In the genomic region with DNA sequence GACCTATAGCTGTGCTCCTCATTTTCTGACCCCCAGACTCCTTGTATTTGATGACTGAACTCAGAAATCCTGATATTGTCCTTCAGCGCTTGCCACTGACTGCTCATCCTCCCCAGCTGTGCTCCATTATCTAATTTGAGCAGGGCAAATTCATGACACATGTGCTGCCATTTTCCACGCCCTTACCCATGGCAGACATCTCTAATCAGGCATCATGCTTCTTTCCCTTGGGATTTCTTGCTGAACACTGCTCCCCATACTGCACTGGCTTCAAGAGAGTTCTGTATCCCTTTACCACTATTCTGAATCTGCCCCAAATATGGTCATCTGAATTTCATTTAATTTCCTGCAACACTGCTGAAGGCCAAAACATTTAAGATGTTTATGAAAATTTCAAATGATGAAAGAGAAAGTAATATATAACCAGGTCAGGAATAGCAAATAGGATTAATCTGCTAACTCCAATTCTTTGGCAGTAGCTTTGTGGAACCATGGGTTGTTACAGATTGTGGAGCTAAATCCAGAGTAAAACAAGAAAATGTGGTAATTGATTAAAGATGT, we compare ENCODE assay signal across 19 cellular contexts.
A peak's percentile ranks its signal among the peaks of the same experiment; 100 is the strongest.
DNase-seq lines count a peak whose midpoint lies in the region; TF ChIP-seq lines count a peak whose summit lies in the region.
"Had no signal": no experiment of that assay in that cellular context is flagged by ENCODE, and none has a peak within 500 bp of the region (broad histone marks: within the 10 kb centered on the region; RNA-seq: fewer than 3 reads in every experiment).

No MANE protein-coding gene starts in this region.

- H3K4me1 Mint-ChIP-seq in activated T-helper 2 cell treated with anti-CD3 and anti-CD28 coated beads, Interferon-gamma antibody, Interleukin-2, Interleukin-4, amounts not matched to agents 10 μg/mL and 5 μg/mL and 100 μg/mL, durations not matched to agents 14 hours and 24 hours and 36 hours (ENCODE audit: low read depth): no peaks in the 10 kb centered on the region
- peaks cover 5 to 34% of the 10 kb centered on the region in 2 donors for H3K4me1 Mint-ChIP-seq in immature natural killer cell
- no peaks in the 10 kb centered on the region for H3K4me1 Mint-ChIP-seq in mesothelial cell of epicardium
- H3K4me1 Mint-ChIP-seq in progenitor cell of endocrine pancreas (ENCODE audit: low read depth): peaks cover 3% of the 10 kb centered on the region
- H3K4me1 Mint-ChIP-seq: WTC11 had no signal

- H3K4me1 ChIP-seq in BE2C (no peaks in the 10 kb centered on the region), esophagus muscularis mucosa (peaks cover 0 to 10% (median 0%) of the 10 kb centered on the region in 4 donors)
- H3K4me1 ChIP-seq: BLaER1 had no signal

- TF ChIP-seq CTCF in BE2C (IDR thresholded peaks at IDR 0.05; ENCODE audit: low read depth, low read length) (no peak), esophagus muscularis mucosa (IDR thresholded peaks at IDR 0.05) (no peak), mesothelial cell of epicardium (IDR thresholded peaks at IDR 0.05; ENCODE audit: unreplicated experiment) (no peak), progenitor cell of endocrine pancreas (IDR thresholded peaks at IDR 0.05; ENCODE audit: unreplicated experiment) (no peak)

- H3K9me3 ChIP-seq in BE2C: no peaks in the 10 kb centered on the region
- H3K9me3 ChIP-seq in esophagus muscularis mucosa: no peaks in the 10 kb centered on the region
- H3K9me3 ChIP-seq: BLaER1, ovary had no signal

- H3K36me3 ChIP-seq in BE2C: no peaks in the 10 kb centered on the region
- H3K36me3 ChIP-seq in esophagus muscularis mucosa: peaks cover 0 to 26% (median 10%) of the 10 kb centered on the region in 4 donors
- H3K36me3 ChIP-seq: brain microvascular endothelial cell, ovary had no signal

- no peaks in the 10 kb centered on the region for H3K27me3 Mint-ChIP-seq in activated T-helper 2 cell treated with anti-CD3 and anti-CD28 coated beads, Interferon-gamma antibody, Interleukin-2, Interleukin-4, amounts not matched to agents 10 μg/mL and 5 μg/mL and 100 μg/mL, durations not matched to agents 14 hours and 24 hours and 36 hours (ENCODE audit: low read depth)
- H3K27me3 Mint-ChIP-seq in immature natural killer cell (ENCODE audit: low read depth in 3 of 3) (peaks cover 0 to 6% (median 2%) of the 10 kb centered on the region in 3 donors), mesothelial cell of epicardium (ENCODE audit: low read depth) (no peaks in the 10 kb centered on the region), progenitor cell of endocrine pancreas (no peaks in the 10 kb centered on the region)

- WGBS in esophagus muscularis mucosa: 90% methylated on average over 2 of the region's 2 CpGs

- H3K27ac ChIP-seq in esophagus muscularis mucosa (replicated peaks in 1 of 4): no peak overlapping the region
- H3K27ac ChIP-seq: BLaER1, brain microvascular endothelial cell, ovary had no signal

- H3K36me3 Mint-ChIP-seq in activated T-helper 2 cell treated with anti-CD3 and anti-CD28 coated beads, Interferon-gamma antibody, Interleukin-2, Interleukin-4, amounts not matched to agents 10 μg/mL and 5 μg/mL and 100 μg/mL, durations not matched to agents 14 hours and 24 hours and 36 hours (ENCODE audit: low read depth): peaks cover 85% of the 10 kb centered on the region
- H3K36me3 Mint-ChIP-seq in immature natural killer cell (peaks cover 29 to 72% (median 37%) of the 10 kb centered on the region in 3 donors), mesothelial cell of epicardium (peaks cover 24% of the 10 kb centered on the region), progenitor cell of endocrine pancreas (ENCODE audit: insufficient read depth) (peaks cover 11% of the 10 kb centered on the region)

- H3K9me3 Mint-ChIP-seq in activated T-helper 2 cell treated with anti-CD3 and anti-CD28 coated beads, Interferon-gamma antibody, Interleukin-2, Interleukin-4, amounts not matched to agents 10 μg/mL and 5 μg/mL and 100 μg/mL, durations not matched to agents 14 hours and 24 hours and 36 hours: no peaks in the 10 kb centered on the region
- H3K9me3 Mint-ChIP-seq in immature natural killer cell: no peaks in the 10 kb centered on the region
- H3K9me3 Mint-ChIP-seq in mesothelial cell of epicardium: no peaks in the 10 kb centered on the region
- no peaks in the 10 kb centered on the region for H3K9me3 Mint-ChIP-seq in progenitor cell of endocrine pancreas (ENCODE audit: low read depth)
- H3K9me3 Mint-ChIP-seq: WTC11 had no signal

- peak; percentile 27 for DNase-seq in AG08395 (ENCODE audit: low spot score)
- DNase-seq in BE2C: peak; percentile 36
- no peak for DNase-seq in activated T-helper 2 cell treated with anti-CD3 and anti-CD28 coated beads, Interferon-gamma antibody, Interleukin-2, Interleukin-4, amounts not matched to agents 10 μg/mL and 5 μg/mL and 100 μg/mL, durations not matched to agents 14 hours and 24 hours and 36 hours (ENCODE audit: low spot score)
- DNase-seq in immature natural killer cell: no peak
- DNase-seq in esophagus muscularis mucosa (ENCODE audit: extremely low spot score): no peak
- no peak for DNase-seq in mesothelial cell of epicardium (ENCODE audit: low spot score in 2 of 2, unreplicated experiment in 2 of 2)
- DNase-seq in progenitor cell of endocrine pancreas (ENCODE audit: low spot score, unreplicated experiment): no peak
- DNase-seq: brain microvascular endothelial cell, DMS 273 treated with DMSO at 0.1 percent for 48 hours, GF-D8, head of caudate nucleus, KBM-7, left ventricle myocardium superior, MV-4-11, NCI-H2029, NCI-H510A, ovary had no signal

- no peaks in the 10 kb centered on the region for H3K27me3 ChIP-seq in BE2C
- H3K27me3 ChIP-seq in esophagus muscularis mucosa: no peaks in the 10 kb centered on the region
- H3K27me3 ChIP-seq: BLaER1, brain microvascular endothelial cell, ovary had no signal

- H3K27ac Mint-ChIP-seq in activated T-helper 2 cell treated with anti-CD3 and anti-CD28 coated beads, Interferon-gamma antibody, Interleukin-2, Interleukin-4, amounts not matched to agents 10 μg/mL and 5 μg/mL and 100 μg/mL, durations not matched to agents 14 hours and 24 hours and 36 hours: peak overlapping the region; percentile 46
- peak overlapping the region; percentile 24 to 77 (median 65) for H3K27ac Mint-ChIP-seq in immature natural killer cell
- no peak overlapping the region for H3K27ac Mint-ChIP-seq in mesothelial cell of epicardium
- no peak overlapping the region for H3K27ac Mint-ChIP-seq in progenitor cell of endocrine pancreas
- H3K27ac Mint-ChIP-seq: WTC11 had no signal

- no peak for TF ChIP-seq POLR2A in esophagus muscularis mucosa (IDR thresholded peaks at IDR 0.05; ENCODE audit: low read depth)

- H3K4me3 Mint-ChIP-seq in activated T-helper 2 cell treated with anti-CD3 and anti-CD28 coated beads, Interferon-gamma antibody, Interleukin-2, Interleukin-4, amounts not matched to agents 10 μg/mL and 5 μg/mL and 100 μg/mL, durations not matched to agents 14 hours and 24 hours and 36 hours (ENCODE audit: low read depth): no peak overlapping the region
- H3K4me3 Mint-ChIP-seq in immature natural killer cell: no peak overlapping the region
- H3K4me3 Mint-ChIP-seq in mesothelial cell of epicardium: no peak overlapping the region
- H3K4me3 Mint-ChIP-seq in progenitor cell of endocrine pancreas (ENCODE audit: low read depth): no peak overlapping the region
- H3K4me3 Mint-ChIP-seq: WTC11 had no signal

- H3K4me3 ChIP-seq in BE2C (ENCODE audit: low read depth, low read length) (no peak overlapping the region), esophagus muscularis mucosa (no peak overlapping the region)
- H3K4me3 ChIP-seq: BLaER1, ovary had no signal

- TF ChIP-seq EP300 in esophagus muscularis mucosa (IDR thresholded peaks at IDR 0.05): no peak

- intact Hi-C loops in activated T-helper 2 cell treated with anti-CD3 and anti-CD28 coated beads, Interferon-gamma antibody, Interleukin-2, Interleukin-4, amounts not matched to agents 10 μg/mL and 5 μg/mL and 100 μg/mL, durations not matched to agents 14 hours and 24 hours and 36 hours (cut with micrococcal nuclease): no loop called here
- intact Hi-C loops in esophagus muscularis mucosa (cut with DNase I): no loop called here

Comparison
In these comparisons a context has a peak if more than half of its experiments do, and no peak if none do; other contexts are left out.
1. DNase-seq: peak in AG08395 (single experiment) and BE2C (single experiment); none in activated T-helper 2 cell treated with anti-CD3 and anti-CD28 coated beads, Interferon-gamma antibody, Interleukin-2, Interleukin-4, amounts not matched to agents 10 μg/mL and 5 μg/mL and 100 μg/mL, durations not matched to agents 14 hours and 24 hours and 36 hours (single experiment), immature natural killer cell (0 of 3), esophagus muscularis mucosa (single experiment), mesothelial cell of epicardium (0 of 2) and progenitor cell of endocrine pancreas (single experiment).
2. H3K27ac Mint-ChIP-seq: peak in activated T-helper 2 cell treated with anti-CD3 and anti-CD28 coated beads, Interferon-gamma antibody, Interleukin-2, Interleukin-4, amounts not matched to agents 10 μg/mL and 5 μg/mL and 100 μg/mL, durations not matched to agents 14 hours and 24 hours and 36 hours (single experiment) and immature natural killer cell (6 of 6); none in mesothelial cell of epicardium (single experiment) and progenitor cell of endocrine pancreas (single experiment).